In the genomic region with DNA sequence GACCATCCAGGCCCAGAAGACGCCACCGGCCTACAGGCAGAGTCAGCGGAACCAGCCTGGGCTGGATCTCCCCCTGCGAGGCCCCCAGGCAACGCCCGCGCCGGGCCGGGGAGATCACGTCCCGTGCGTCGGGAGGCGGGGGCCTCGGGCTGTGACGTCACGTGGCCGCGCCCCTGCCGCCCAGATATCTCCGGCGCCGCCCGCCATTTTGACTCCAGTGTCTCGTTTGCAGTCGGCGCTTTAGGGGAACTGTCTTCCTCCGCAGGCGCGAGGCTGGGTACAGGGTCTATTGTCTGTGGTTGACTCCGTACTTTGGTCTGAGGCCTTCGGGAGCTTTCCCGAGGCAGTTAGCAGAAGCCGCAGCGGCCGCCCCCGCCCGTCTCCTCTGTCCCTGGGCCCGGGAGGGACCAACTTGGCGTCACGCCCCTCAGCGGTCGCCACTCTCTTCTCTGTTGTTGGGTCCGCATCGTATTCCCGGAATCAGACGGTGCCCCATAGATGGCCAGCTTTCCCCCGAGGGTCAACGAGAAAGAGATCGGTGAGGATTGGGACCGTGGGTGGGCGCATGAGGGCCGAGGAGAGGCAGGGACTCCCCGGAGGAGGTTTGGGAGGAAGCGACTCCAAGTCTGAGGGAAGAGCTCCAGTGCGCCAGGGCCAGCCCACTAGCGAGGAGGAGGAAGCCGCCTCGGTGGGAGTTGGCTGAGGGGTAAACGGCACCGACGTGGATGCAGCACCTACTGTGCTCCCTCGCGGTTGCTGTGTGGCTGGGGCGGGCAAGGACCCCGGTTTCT, we compare ENCODE assay signal across 8 cellular contexts. TPM values are rescaled to one million over a fixed set of nuclear protein-coding genes. Genes with fewer than 3 reads are reported as not detected.
A peak's percentile ranks its signal among the peaks of the same experiment; 100 is the strongest.
DNase-seq lines count a peak whose midpoint lies in the region; ATAC-seq lines count a peak whose summit lies in the region.

A gene with protein sequence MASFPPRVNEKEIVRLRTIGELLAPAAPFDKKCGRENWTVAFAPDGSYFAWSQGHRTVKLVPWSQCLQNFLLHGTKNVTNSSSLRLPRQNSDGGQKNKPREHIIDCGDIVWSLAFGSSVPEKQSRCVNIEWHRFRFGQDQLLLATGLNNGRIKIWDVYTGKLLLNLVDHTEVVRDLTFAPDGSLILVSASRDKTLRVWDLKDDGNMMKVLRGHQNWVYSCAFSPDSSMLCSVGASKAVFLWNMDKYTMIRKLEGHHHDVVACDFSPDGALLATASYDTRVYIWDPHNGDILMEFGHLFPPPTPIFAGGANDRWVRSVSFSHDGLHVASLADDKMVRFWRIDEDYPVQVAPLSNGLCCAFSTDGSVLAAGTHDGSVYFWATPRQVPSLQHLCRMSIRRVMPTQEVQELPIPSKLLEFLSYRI (plus strand): TSS at position 217 of the 791 bp plus-strand sequence. CDS start 282 bp downstream, at position 499.

- peak; percentile 86 for DNase-seq in COR-L47 (lab: John Stamatoyannopoulos, UW)
- DNase-seq in HT-29 (ENCODE audit: low spot score), result peak; percentile 89
- DNase-seq in NK-92 (lab: John Stamatoyannopoulos, UW; ENCODE audit: unreplicated experiment), result peak; percentile 30
- peak; percentile 88 for DNase-seq in effector CD8-positive, alpha-beta T cell (lab: John Stamatoyannopoulos, UW)
- DNase-seq in medulla oblongata (ENCODE audit: extremely low spot score), result peak; percentile 96
- DNase-seq in stimulated activated CD4-positive, alpha-beta T cell treated with anti-CD3 and anti-CD28 coated beads, TNF-alpha, amount 100 ng/mL, for 48 hours (ENCODE audit: low read depth in 3 of 3), result peak; percentile 85 to 90 (median 85)

- ATAC-seq in GM21360 (IDR thresholded peaks at IDR 0.05; ENCODE audit: unreplicated experiment), result peak; percentile 82

- POLR2A ChIA-PET in activated CD8-positive, alpha-beta memory T cell treated with anti-CD3 and anti-CD28 coated beads for 36 hours (lab: Charles Lee), result interaction anchor here (0.6 to 2.1 kb wide), 12 partner anchors 10 to 251 kb away, joined by 3 to 15 read pairs (median 4); no protein-coding TSS in a partner anchor

- CTCF ChIA-PET in activated CD8-positive, alpha-beta memory T cell treated with anti-CD3 and anti-CD28 coated beads for 36 hours (lab: Charles Lee), result interaction anchor here (0.5 to 3.2 kb wide), 4 partner anchors 39 to 112 kb away, joined by 3 to 24 read pairs (median 8); no protein-coding TSS in a partner anchor

RNA-seq across cellular contexts. Expression of the gene that starts here (rescaled TPM):
- total RNA-seq in HT-29 (2014; rRNA removed; shearing (Covaris generic)), result 32.0 and 53.2 TPM in 2 replicates
- 10 to 100 TPM; 84.6 to 87.8 TPM for total RNA-seq in activated CD8-positive, alpha-beta memory T cell treated with anti-CD3 and anti-CD28 coated beads for 36 hours

Comparison
In these comparisons a context has a peak if more than half of its experiments do, and no peak if none do; other contexts are left out.
1. Peak in every context shown above with its lines: DNase-seq and ATAC-seq.
2. DNase-seq: peak in every context shown above with its lines; median percentile 96 in medulla oblongata; 89 in HT-29; 88 in effector CD8-positive, alpha-beta T cell; 86 in COR-L47; 85 in stimulated activated CD4-positive, alpha-beta T cell treated with anti-CD3 and anti-CD28 coated beads, TNF-alpha, amount 100 ng/mL, for 48 hours; 30 in NK-92.